In genomic region chr12:85392508-85392907, GRCh38 we compare ENCODE assay signal across 9 cellular contexts.
"Had no signal": no experiment of that assay in that cellular context is flagged by ENCODE, and none has a peak within 500 bp of the region (broad histone marks: within the 10 kb centered on the region; RNA-seq: fewer than 3 reads in every experiment).

No MANE protein-coding gene starts in this region.

- H2AFZ ChIP-seq: GM23338 had no signal

- H3K27ac ChIP-seq: HL-60 had no signal

- H3K4me1 Mint-ChIP-seq: GM23338, H9 had no signal

- H3K27ac Mint-ChIP-seq: GM23338, H9, HFFc6 had no signal

- ATAC-seq: GM23338, HepG2, K562 had no signal

- H3K4me2 ChIP-seq: GM23338 had no signal

- H3K4me3 Mint-ChIP-seq: GM23338, H9, HFFc6 had no signal

- H3K4me3 ChIP-seq: GM23338, K562 had no signal

- DNase-seq: H9, HCEC 1CT, HFFc6, IMR-90, KG1 had no signal

- H3K9me3 Mint-ChIP-seq: GM23338, H9 had no signal
